29 cellular contexts compared by ENCODE assay signal in the genomic region with DNA sequence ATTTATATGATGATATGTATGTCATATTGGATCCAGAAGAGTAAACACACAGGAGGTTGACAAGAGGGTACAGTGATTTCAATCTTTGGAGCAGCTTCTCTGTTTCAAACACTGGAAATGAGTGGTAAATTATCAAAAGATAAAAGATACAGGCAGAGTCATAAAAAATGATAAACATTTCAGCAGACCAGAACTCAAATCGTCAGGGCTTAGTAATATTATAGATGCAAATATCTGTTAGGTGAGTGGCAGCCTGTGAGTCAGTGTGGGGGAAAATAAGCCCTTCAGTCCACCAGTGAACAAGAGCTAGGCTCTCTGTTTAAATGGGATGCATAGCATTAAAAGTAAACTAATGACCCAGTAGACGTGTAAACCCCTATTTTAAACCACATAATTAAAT.
A peak's percentile ranks its signal among the peaks of the same experiment; 100 is the strongest.
DNase-seq lines count a peak whose midpoint lies in the region; ATAC-seq, FAIRE-seq and TF ChIP-seq lines count a peak whose summit lies in the region.
"Had no signal": no experiment of that assay in that cellular context is flagged by ENCODE, and none has a peak within 500 bp of the region (broad histone marks: within the 10 kb centered on the region; RNA-seq: fewer than 3 reads in every experiment).

No MANE protein-coding gene starts in this region.

- H3K27ac Mint-ChIP-seq in activated CD8-positive, alpha-beta T cell treated with anti-CD3 and anti-CD28 coated beads for 36 hours = no peak overlapping the region
- H3K27ac Mint-ChIP-seq: activated CD4-positive, alpha-beta T cell treated with anti-CD3 and anti-CD28 coated beads for 36 hours; activated naive CD4-positive, alpha-beta T cell treated with anti-CD3 and anti-CD28 coated beads for 36 hours; activated T-cell treated with anti-CD3 and anti-CD28 coated beads, Interleukin-2, amount 50 U/mL, for 24 hours; HFFc6; immature natural killer cell; natural killer cell; T-helper 17 cell had no signal

- H3K9ac ChIP-seq in adipocyte (ENCODE audit: low read length) (no peak overlapping the region), kidney (ENCODE audit: low read length in 2 of 2) (no peak overlapping the region)

- H3K27me3 ChIP-seq in ACC112 (ENCODE audit: insufficient read depth, low read length) (no peaks in the 10 kb centered on the region), adipocyte (replicated peaks; ENCODE audit: control insufficient read depth, insufficient read depth, low read length) (no peaks in the 10 kb centered on the region)
- H3K27me3 ChIP-seq: dorsolateral prefrontal cortex, hepatocyte, right atrium auricular region had no signal

- peak overlapping the region; percentile 20 for H2AFZ ChIP-seq in ACC112 (ENCODE audit: low read length, unreplicated experiment)
- H2AFZ ChIP-seq: hepatocyte had no signal

- no peaks in the 10 kb centered on the region for H3K36me3 Mint-ChIP-seq in activated CD8-positive, alpha-beta T cell treated with anti-CD3 and anti-CD28 coated beads for 36 hours (ENCODE audit: low read depth)
- H3K36me3 Mint-ChIP-seq: immature natural killer cell, natural killer cell had no signal

- H3K27ac ChIP-seq in ACC112 (ENCODE audit: low read depth, low read length) (peak overlapping the region; percentile 22; the same call in 1 of the 2 replicates), kidney (ENCODE audit: low read depth in 2 of 2, low read length in 2 of 2) (no peak overlapping the region)
- H3K27ac ChIP-seq: A549, dorsolateral prefrontal cortex, epithelial cell of prostate, hepatocyte, right atrium auricular region had no signal

- CTCF ChIA-PET in activated CD8-positive, alpha-beta T cell treated with anti-CD3 and anti-CD28 coated beads for 36 hours (lab: Charles Lee) = no interaction called here

- intact Hi-C loops in activated CD8-positive, alpha-beta T cell treated with anti-CD3 and anti-CD28 coated beads for 36 hours (cut with micrococcal nuclease) = no loop called here
- intact Hi-C loops in kidney (cut with DNase I) = no loop called here

- H3K9me3 ChIP-seq in adipocyte (ENCODE audit: control insufficient read depth, low read length) (no peaks in the 10 kb centered on the region), kidney (ENCODE audit: control insufficient read depth in 1 of 2, low read length in 2 of 2) (no peaks in the 10 kb centered on the region)
- H3K9me3 ChIP-seq: A549, right atrium auricular region had no signal

- H3K4me1 ChIP-seq in ACC112 (ENCODE audit: control insufficient read depth, insufficient read depth, low read length, unreplicated experiment) (peaks cover 18% of the 10 kb centered on the region), adipocyte (ENCODE audit: control insufficient read depth, insufficient read depth, low read length) (peaks cover 6% of the 10 kb centered on the region), kidney (ENCODE audit: control insufficient read depth in 1 of 2, insufficient read depth in 1 of 2, low read depth in 1 of 2, low read length in 2 of 2) (no peaks in the 10 kb centered on the region)
- H3K4me1 ChIP-seq: A549, right atrium auricular region had no signal

- POLR2A ChIA-PET in activated CD8-positive, alpha-beta T cell treated with anti-CD3 and anti-CD28 coated beads for 36 hours (lab: Charles Lee) = no interaction called here

- no peaks in the 10 kb centered on the region for H3K9me3 Mint-ChIP-seq in activated CD8-positive, alpha-beta T cell treated with anti-CD3 and anti-CD28 coated beads for 36 hours

- ATAC-seq in HG02588 (IDR thresholded peaks at IDR 0.05; ENCODE audit: unreplicated experiment) = no peak
- no peak for ATAC-seq in activated CD8-positive, alpha-beta T cell treated with anti-CD3 and anti-CD28 coated beads for 36 hours
- ATAC-seq: A549; activated CD4-positive, alpha-beta T cell treated with anti-CD3 and anti-CD28 coated beads for 36 hours; K562; natural killer cell; T-helper 17 cell had no signal

- H3K4me3 ChIP-seq in ACC112 (ENCODE audit: low read depth, low read length) = no peak overlapping the region
- no peak overlapping the region for H3K4me3 ChIP-seq in adipocyte (ENCODE audit: low read length)
- no peak overlapping the region for H3K4me3 ChIP-seq in foreskin fibroblast (ENCODE audit: low read depth in 1 of 2, low read length in 2 of 2)
- H3K4me3 ChIP-seq in kidney (ENCODE audit: low read length in 2 of 2) = no peak overlapping the region
- H3K4me3 ChIP-seq: A549, dorsolateral prefrontal cortex, hepatocyte, K562, right atrium auricular region had no signal

- TF ChIP-seq CTCF in foreskin fibroblast (IDR thresholded peaks at IDR 0.05; ENCODE audit: low read depth, low read length) (no peak), kidney (IDR thresholded peaks at IDR 0.05; ENCODE audit: borderline replicate concordance, extremely low read depth, insufficient read depth) (no peak)
- TF ChIP-seq CTCF in activated CD8-positive, alpha-beta T cell treated with anti-CD3 and anti-CD28 coated beads for 36 hours (IDR thresholded peaks at IDR 0.05) = no peak

- H3K79me2 ChIP-seq in ACC112 (ENCODE audit: control insufficient read depth, insufficient read depth, low read length, unreplicated experiment) = no peaks in the 10 kb centered on the region
- H3K79me2 ChIP-seq: hepatocyte had no signal

- FAIRE-seq in kidney (lab: Jason Lieb, UNC) = no peak
- FAIRE-seq: A549, K562 had no signal

- no peaks in the 10 kb centered on the region for H3K27me3 Mint-ChIP-seq in activated CD8-positive, alpha-beta T cell treated with anti-CD3 and anti-CD28 coated beads for 36 hours
- H3K27me3 Mint-ChIP-seq: activated CD4-positive, alpha-beta T cell treated with anti-CD3 and anti-CD28 coated beads for 36 hours; activated T-cell treated with anti-CD3 and anti-CD28 coated beads, Interleukin-2, amount 50 U/mL, for 24 hours; central memory CD8-positive, alpha-beta T cell; T-helper 17 cell had no signal

- no peaks in the 10 kb centered on the region for H3K36me3 ChIP-seq in ACC112 (ENCODE audit: insufficient read depth, low read length)
- no peaks in the 10 kb centered on the region for H3K36me3 ChIP-seq in adipocyte (ENCODE audit: control insufficient read depth, insufficient read depth, low read length, severe bottlenecking)
- H3K36me3 ChIP-seq in kidney (ENCODE audit: control insufficient read depth in 1 of 2, insufficient read depth in 2 of 2, low read length in 2 of 2) = no peaks in the 10 kb centered on the region
- H3K36me3 ChIP-seq: right atrium auricular region had no signal

- DNase-seq in HS-5 (ENCODE audit: low read depth) (peak; percentile 56), adipocyte (ENCODE audit: low read depth) (peak; percentile 10), foreskin fibroblast (peak; percentile 52 to 73), germinal center (ENCODE audit: low spot score) (no peak), kidney (no peak)
- DNase-seq in activated CD8-positive, alpha-beta T cell treated with anti-CD3 and anti-CD28 coated beads for 36 hours = no peak
- DNase-seq: activated CD4-positive, alpha-beta T cell treated with anti-CD3 and anti-CD28 coated beads for 36 hours; activated naive CD4-positive, alpha-beta T cell treated with anti-CD3 and anti-CD28 coated beads for 36 hours; activated T-cell treated with anti-CD3 and anti-CD28 coated beads, Interleukin-2, amount 50 U/mL, for 24 hours; amygdala; C1 segment of cervical spinal cord; dorsolateral prefrontal cortex; foreskin melanocyte; HFFc6; immature natural killer cell; natural killer cell; NCI-H146; NCI-H526; stimulated activated CD4-positive, alpha-beta T cell treated with anti-CD3 and anti-CD28 coated beads, Interleukin-4, amount 100 ng/mL, for 4 hours; stimulated activated naive CD4-positive, alpha-beta T cell; T-helper 17 cell had no signal

- H3K4me3 Mint-ChIP-seq in activated CD8-positive, alpha-beta T cell treated with anti-CD3 and anti-CD28 coated beads for 36 hours = no peak overlapping the region
- H3K4me3 Mint-ChIP-seq: activated CD4-positive, alpha-beta T cell treated with anti-CD3 and anti-CD28 coated beads for 36 hours; activated naive CD4-positive, alpha-beta T cell treated with anti-CD3 and anti-CD28 coated beads for 36 hours; activated T-cell treated with anti-CD3 and anti-CD28 coated beads, Interleukin-2, amount 50 U/mL, for 24 hours; central memory CD8-positive, alpha-beta T cell; HFFc6; immature natural killer cell; natural killer cell; T-helper 17 cell had no signal

- H3K4me1 Mint-ChIP-seq in activated CD8-positive, alpha-beta T cell treated with anti-CD3 and anti-CD28 coated beads for 36 hours (ENCODE audit: low read depth) = no peaks in the 10 kb centered on the region
- H3K4me1 Mint-ChIP-seq: activated CD4-positive, alpha-beta T cell treated with anti-CD3 and anti-CD28 coated beads for 36 hours; central memory CD8-positive, alpha-beta T cell; immature natural killer cell; natural killer cell; T-helper 17 cell had no signal

Comparison
In these comparisons a context has a peak if more than half of its experiments do, and no peak if none do; other contexts are left out.
1. DNase-seq: peak in HS-5 (single experiment), adipocyte (single experiment) and foreskin fibroblast (2 of 2); none in activated CD8-positive, alpha-beta T cell treated with anti-CD3 and anti-CD28 coated beads for 36 hours (single experiment), germinal center (single experiment) and kidney (single experiment).